1 cellular context compared by ENCODE assay signal in the genomic region with DNA sequence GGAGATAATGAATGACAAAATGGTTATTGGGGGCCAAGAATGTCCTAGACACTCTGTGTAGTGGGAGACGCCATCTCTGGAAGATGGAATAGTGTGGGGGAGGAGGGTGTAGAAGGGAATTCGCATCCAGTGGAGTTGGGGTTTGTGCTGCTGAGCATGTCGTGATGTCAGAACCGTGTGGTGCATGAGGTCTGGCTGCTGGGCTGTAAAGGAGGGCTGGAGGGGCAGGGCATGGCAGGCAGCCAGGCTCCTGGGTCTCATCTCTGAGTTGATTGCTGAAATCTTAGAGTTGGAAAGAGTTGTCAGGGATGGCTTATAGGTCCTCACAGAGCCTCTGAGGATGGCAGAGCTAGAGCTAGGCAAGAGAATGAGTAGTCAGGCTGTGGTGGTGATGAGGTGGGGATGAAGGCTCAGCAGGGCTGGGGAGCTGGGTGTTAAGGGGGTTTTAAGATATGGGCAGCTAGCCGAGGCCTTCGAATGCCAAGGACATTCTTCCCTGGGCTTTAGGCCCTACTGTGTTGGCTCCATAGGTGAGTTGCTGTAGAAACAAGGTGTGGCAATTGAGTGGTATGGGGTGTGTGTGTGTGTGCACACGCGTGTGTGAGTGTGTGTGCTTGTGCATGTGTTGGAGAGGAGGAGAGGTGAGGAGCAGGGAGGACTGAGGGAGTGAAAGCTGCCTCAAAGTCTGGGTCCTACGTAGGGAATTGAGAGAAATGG.
TF ChIP-seq lines count a peak whose summit lies in the region.

No MANE protein-coding gene starts in this region.

TF ChIP-seq in GM23338, 12 proteins besides CTCF, POLR2A, EP300 and RAD21:
- TF ChIP-seq, protein P1, sequence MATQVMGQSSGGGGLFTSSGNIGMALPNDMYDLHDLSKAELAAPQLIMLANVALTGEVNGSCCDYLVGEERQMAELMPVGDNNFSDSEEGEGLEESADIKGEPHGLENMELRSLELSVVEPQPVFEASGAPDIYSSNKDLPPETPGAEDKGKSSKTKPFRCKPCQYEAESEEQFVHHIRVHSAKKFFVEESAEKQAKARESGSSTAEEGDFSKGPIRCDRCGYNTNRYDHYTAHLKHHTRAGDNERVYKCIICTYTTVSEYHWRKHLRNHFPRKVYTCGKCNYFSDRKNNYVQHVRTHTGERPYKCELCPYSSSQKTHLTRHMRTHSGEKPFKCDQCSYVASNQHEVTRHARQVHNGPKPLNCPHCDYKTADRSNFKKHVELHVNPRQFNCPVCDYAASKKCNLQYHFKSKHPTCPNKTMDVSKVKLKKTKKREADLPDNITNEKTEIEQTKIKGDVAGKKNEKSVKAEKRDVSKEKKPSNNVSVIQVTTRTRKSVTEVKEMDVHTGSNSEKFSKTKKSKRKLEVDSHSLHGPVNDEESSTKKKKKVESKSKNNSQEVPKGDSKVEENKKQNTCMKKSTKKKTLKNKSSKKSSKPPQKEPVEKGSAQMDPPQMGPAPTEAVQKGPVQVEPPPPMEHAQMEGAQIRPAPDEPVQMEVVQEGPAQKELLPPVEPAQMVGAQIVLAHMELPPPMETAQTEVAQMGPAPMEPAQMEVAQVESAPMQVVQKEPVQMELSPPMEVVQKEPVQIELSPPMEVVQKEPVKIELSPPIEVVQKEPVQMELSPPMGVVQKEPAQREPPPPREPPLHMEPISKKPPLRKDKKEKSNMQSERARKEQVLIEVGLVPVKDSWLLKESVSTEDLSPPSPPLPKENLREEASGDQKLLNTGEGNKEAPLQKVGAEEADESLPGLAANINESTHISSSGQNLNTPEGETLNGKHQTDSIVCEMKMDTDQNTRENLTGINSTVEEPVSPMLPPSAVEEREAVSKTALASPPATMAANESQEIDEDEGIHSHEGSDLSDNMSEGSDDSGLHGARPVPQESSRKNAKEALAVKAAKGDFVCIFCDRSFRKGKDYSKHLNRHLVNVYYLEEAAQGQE (IDR thresholded peaks at IDR 0.05; ENCODE audit: unreplicated experiment) = no peak
